10 cellular contexts compared by ENCODE assay signal in the genomic region with DNA sequence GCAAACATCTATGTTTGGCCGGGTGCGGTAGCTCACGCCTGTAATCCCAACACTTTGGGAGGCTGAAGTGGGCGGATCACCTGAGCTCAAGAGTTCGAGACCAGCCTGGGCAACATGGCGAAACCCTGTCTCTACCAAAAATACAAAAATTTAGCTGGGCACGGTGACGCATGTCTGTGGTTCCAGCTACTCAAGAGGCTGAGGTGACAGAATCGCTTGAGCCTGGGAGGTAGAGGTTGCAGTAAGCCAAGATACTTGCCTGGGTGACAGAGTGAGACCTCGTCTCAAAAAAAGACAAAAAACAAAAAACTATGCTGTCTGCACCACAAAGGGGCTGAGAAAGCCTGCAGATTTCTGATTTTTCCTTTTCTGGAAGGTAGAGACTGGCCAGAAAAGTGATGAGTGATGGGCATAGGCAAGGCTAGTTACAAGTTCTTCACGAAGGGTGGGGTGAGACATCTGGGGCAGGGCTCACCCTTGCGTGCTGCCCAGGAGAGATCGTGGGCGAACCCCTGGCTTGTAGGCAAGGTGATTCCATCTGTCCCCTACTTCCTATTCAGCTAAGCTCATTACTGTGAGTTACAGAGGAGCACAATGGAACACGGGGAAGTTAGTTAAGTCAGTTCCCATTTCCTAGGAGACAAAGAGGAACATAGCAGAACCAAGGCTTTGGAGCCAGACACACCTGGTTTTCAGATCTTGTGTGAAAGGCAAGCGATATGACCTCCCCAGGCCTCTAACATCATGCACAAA. TPM values are rescaled to one million over a fixed set of nuclear protein-coding genes. Genes with fewer than 3 reads are reported as not detected.
DNase-seq lines count a peak whose midpoint lies in the region; ATAC-seq and TF ChIP-seq lines count a peak whose summit lies in the region.
"Had no signal": no experiment of that assay in that cellular context is flagged by ENCODE, and none has a peak within 500 bp of the region (broad histone marks: within the 10 kb centered on the region; RNA-seq: fewer than 3 reads in every experiment).

No MANE protein-coding gene starts in this region.

- H3K4me2 ChIP-seq in GM23338, result peak overlapping the region; percentile 90

- peaks cover 64% of the 10 kb centered on the region for H3K36me3 Mint-ChIP-seq in GM23338 (ENCODE audit: low read depth)
- peaks cover 41% of the 10 kb centered on the region for H3K36me3 Mint-ChIP-seq in activated T-helper 1 cell treated with anti-CD3 and anti-CD28 coated beads, Interleukin-12 subunit alpha, Interleukin-12 subunit beta, Interleukin-2, Interleukin-4 antibody, amounts not matched to agents 30 ng/mL and 10 ng/mL and 1 ng/mL, durations not matched to agents 14 hours and 24 hours and 36 hours (ENCODE audit: low read depth)
- H3K36me3 Mint-ChIP-seq in memory B cell, result peaks cover 22% of the 10 kb centered on the region

- H3K27ac Mint-ChIP-seq in GM23338 (no peak overlapping the region), memory B cell (peak overlapping the region; percentile 95)
- peak overlapping the region; percentile 72 for H3K27ac Mint-ChIP-seq in activated T-helper 1 cell treated with anti-CD3 and anti-CD28 coated beads, Interleukin-12 subunit alpha, Interleukin-12 subunit beta, Interleukin-2, Interleukin-4 antibody, amounts not matched to agents 30 ng/mL and 10 ng/mL and 1 ng/mL, durations not matched to agents 14 hours and 24 hours and 36 hours

- H3K9me3 ChIP-seq in MG63, result no peaks in the 10 kb centered on the region

- H3K79me2 ChIP-seq in GM23338 (replicated peaks; ENCODE audit: insufficient read depth), result peaks cover 97% of the 10 kb centered on the region

- no peaks in the 10 kb centered on the region for H3K9me2 ChIP-seq in GM23338 (ENCODE audit: insufficient read depth)

- H3K4me3 Mint-ChIP-seq in GM23338, result peak overlapping the region; percentile 98
- H3K4me3 Mint-ChIP-seq in activated T-helper 1 cell treated with anti-CD3 and anti-CD28 coated beads, Interleukin-12 subunit alpha, Interleukin-12 subunit beta, Interleukin-2, Interleukin-4 antibody, amounts not matched to agents 30 ng/mL and 10 ng/mL and 1 ng/mL, durations not matched to agents 14 hours and 24 hours and 36 hours, result peak overlapping the region; percentile 80
- H3K4me3 Mint-ChIP-seq in memory B cell, result peak overlapping the region; percentile 89

- no peaks in the 10 kb centered on the region for H3K27me3 ChIP-seq in GM23338 (ENCODE audit: insufficient read depth)
- H3K27me3 ChIP-seq in MG63, result no peaks in the 10 kb centered on the region

- H3K4me1 Mint-ChIP-seq in GM23338 (peaks cover 59% of the 10 kb centered on the region), memory B cell (peaks cover 43% of the 10 kb centered on the region)
- H3K4me1 Mint-ChIP-seq in activated T-helper 1 cell treated with anti-CD3 and anti-CD28 coated beads, Interleukin-12 subunit alpha, Interleukin-12 subunit beta, Interleukin-2, Interleukin-4 antibody, amounts not matched to agents 30 ng/mL and 10 ng/mL and 1 ng/mL, durations not matched to agents 14 hours and 24 hours and 36 hours (ENCODE audit: low read depth), result peaks cover 63% of the 10 kb centered on the region

- H3K4me1 ChIP-seq in GM23338 (ENCODE audit: insufficient read depth), result peaks cover 70% of the 10 kb centered on the region

- TF ChIP-seq CTCF in AG10803 (conservative IDR thresholded peaks at IDR 0.05; ENCODE audit: low read length), result no peak
- no peak for TF ChIP-seq CTCF in GM23338 (conservative IDR thresholded peaks at IDR 0.05; ENCODE audit: low read depth in 2 of 2)

- H3K4me3 ChIP-seq in AG10803 (ENCODE audit: low read length) (peak overlapping the region; percentile 23), GM23338 (peak overlapping the region; percentile 98), MG63 (no peak overlapping the region)

- DNase-seq in AG10803 (ENCODE audit: low read depth) (no peak), GM23338 (ENCODE audit: low spot score) (no peak), memory B cell (ENCODE audit: low spot score in 2 of 2) (no peak), NCI-H2196 (lab: John Stamatoyannopoulos, UW; ENCODE audit: unreplicated experiment) (no peak), occipital lobe (lab: John Stamatoyannopoulos, UW) (no peak), MG63 (no peak)
- DNase-seq in activated T-helper 1 cell treated with anti-CD3 and anti-CD28 coated beads, Interleukin-12 subunit alpha, Interleukin-12 subunit beta, Interleukin-2, Interleukin-4 antibody, amounts not matched to agents 30 ng/mL and 10 ng/mL and 1 ng/mL, durations not matched to agents 14 hours and 24 hours and 36 hours (ENCODE audit: low spot score), result no peak
- DNase-seq: activated effector memory CD4-positive, alpha-beta T cell treated with anti-CD3 and anti-CD28 coated beads, Interleukin-2, amount 50 U/mL, for 16 hours; NCI-H526 treated with DMSO at 0.1 percent for 48 hours had no signal

- H3F3A ChIP-seq in GM23338 (replicated peaks; ENCODE audit: low read depth), result peaks cover 25% of the 10 kb centered on the region

- H3K9me3 Mint-ChIP-seq in GM23338 (no peaks in the 10 kb centered on the region; the same call in 2 of the 3 replicates), memory B cell (no peaks in the 10 kb centered on the region)
- H3K9me3 Mint-ChIP-seq in activated T-helper 1 cell treated with anti-CD3 and anti-CD28 coated beads, Interleukin-12 subunit alpha, Interleukin-12 subunit beta, Interleukin-2, Interleukin-4 antibody, amounts not matched to agents 30 ng/mL and 10 ng/mL and 1 ng/mL, durations not matched to agents 14 hours and 24 hours and 36 hours, result no peaks in the 10 kb centered on the region

- peaks cover 71% of the 10 kb centered on the region for H4K20me1 ChIP-seq in GM23338 (replicated peaks; ENCODE audit: insufficient read depth)

- H2AFZ ChIP-seq in GM23338, result no peak overlapping the region

- peaks cover 41% of the 10 kb centered on the region for H3K36me3 ChIP-seq in GM23338 (ENCODE audit: insufficient read depth)
- peaks cover 46% of the 10 kb centered on the region for H3K36me3 ChIP-seq in MG63

- H3K27ac ChIP-seq in GM23338 (ENCODE audit: low read depth), result peak overlapping the region; percentile 50; the same call in 1 of the 2 replicates

- ATAC-seq in GM23338, result no peak
- ATAC-seq in memory B cell (ENCODE audit: low read depth), result no peak
- ATAC-seq in HG02885 (IDR thresholded peaks at IDR 0.05; ENCODE audit: poor library complexity, unreplicated experiment), result no peak

- intact Hi-C loops in activated T-helper 1 cell treated with anti-CD3 and anti-CD28 coated beads, Interleukin-12 subunit alpha, Interleukin-12 subunit beta, Interleukin-2, Interleukin-4 antibody, amounts not matched to agents 30 ng/mL and 10 ng/mL and 1 ng/mL, durations not matched to agents 14 hours and 24 hours and 36 hours (cut with micrococcal nuclease), result loop anchor here (10.0 kb wide), 3 partner anchors 501 to 699 kb away; partner anchors contain the start of genes FOXJ3, KDM4A, PPCS and ZMYND12

- peaks cover 18% of the 10 kb centered on the region for H3K27me3 Mint-ChIP-seq in GM23338 (ENCODE audit: insufficient read depth, low read depth, poor library complexity)
- H3K27me3 Mint-ChIP-seq in activated T-helper 1 cell treated with anti-CD3 and anti-CD28 coated beads, Interleukin-12 subunit alpha, Interleukin-12 subunit beta, Interleukin-2, Interleukin-4 antibody, amounts not matched to agents 30 ng/mL and 10 ng/mL and 1 ng/mL, durations not matched to agents 14 hours and 24 hours and 36 hours (ENCODE audit: insufficient read depth), result no peaks in the 10 kb centered on the region
- H3K27me3 Mint-ChIP-seq in memory B cell, result no peaks in the 10 kb centered on the region

TF ChIP-seq in GM23338, 12 proteins besides CTCF, POLR2A, EP300 and RAD21 (continues in another document):
- TF ChIP-seq EZH2phosphoT487 (IDR thresholded peaks at IDR 0.05; ENCODE audit: unreplicated experiment) (no peak), EZH2 (IDR thresholded peaks at IDR 0.05; ENCODE audit: low read depth, unreplicated experiment) (no peak), ZNF114 (CRISPR knock-in tag; IDR thresholded peaks at IDR 0.05) (no peak), POLR2AphosphoS5 (IDR thresholded peaks at IDR 0.05; ENCODE audit: low read depth) (no peak)
- TF ChIP-seq, protein P1, sequence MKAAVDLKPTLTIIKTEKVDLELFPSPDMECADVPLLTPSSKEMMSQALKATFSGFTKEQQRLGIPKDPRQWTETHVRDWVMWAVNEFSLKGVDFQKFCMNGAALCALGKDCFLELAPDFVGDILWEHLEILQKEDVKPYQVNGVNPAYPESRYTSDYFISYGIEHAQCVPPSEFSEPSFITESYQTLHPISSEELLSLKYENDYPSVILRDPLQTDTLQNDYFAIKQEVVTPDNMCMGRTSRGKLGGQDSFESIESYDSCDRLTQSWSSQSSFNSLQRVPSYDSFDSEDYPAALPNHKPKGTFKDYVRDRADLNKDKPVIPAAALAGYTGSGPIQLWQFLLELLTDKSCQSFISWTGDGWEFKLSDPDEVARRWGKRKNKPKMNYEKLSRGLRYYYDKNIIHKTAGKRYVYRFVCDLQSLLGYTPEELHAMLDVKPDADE (IDR thresholded peaks at IDR 0.05), result no peak

RNA-seq across cellular contexts. Expression of gene SLC2A1, which starts 3.2 kb away (rescaled TPM):
- 305 and 479 TPM in 2 replicates for total RNA-seq in GM23338 (2014; rRNA removed; shearing (Covaris generic))
- polyA plus RNA-seq in GM23338 (2016; fragmentation: Nextera tagmentation; extraction: Ambion mirVana), result 63.9 and 66.1 TPM in 2 replicates
- 111 and 120 TPM in 2 replicates for total RNA-seq in activated T-helper 1 cell treated with anti-CD3 and anti-CD28 coated beads, Interleukin-12 subunit alpha, Interleukin-12 subunit beta, Interleukin-2, Interleukin-4 antibody, amounts not matched to agents 30 ng/mL and 10 ng/mL and 1 ng/mL, durations not matched to agents 14 hours and 24 hours and 36 hours
- total RNA-seq in occipital lobe, result 29.3 TPM
- 70.3 and 127 TPM in 2 replicates for total RNA-seq in MG63 (2014; rRNA removed; shearing (Covaris generic); ENCODE audit: low replicate concordance)
